Comparison of ENCODE assay signal across 1 cellular context in genomic region chr21:33075596-33076195, GRCh38.
TF ChIP-seq lines count a peak whose summit lies in the region.

No MANE protein-coding gene starts in this region.

TF ChIP-seq in H1, 55 proteins besides CTCF, POLR2A, EP300 and RAD21:
- TF ChIP-seq EZH2 (IDR thresholded peaks at IDR 0.05; ENCODE audit: low read depth, low read length, severe bottlenecking) (peak; percentile 41), RBBP5 (IDR thresholded peaks at IDR 0.05; ENCODE audit: borderline replicate concordance, low read depth, low read length) (0 out of 2 replicates have a peak, but pooled peaks have one; percentile 36), HDAC6 (IDR thresholded peaks at IDR 0.05; ENCODE audit: low read depth, low read length) (no peak)
